Comparison of ENCODE assay signal across 19 cellular contexts in the genomic region with DNA sequence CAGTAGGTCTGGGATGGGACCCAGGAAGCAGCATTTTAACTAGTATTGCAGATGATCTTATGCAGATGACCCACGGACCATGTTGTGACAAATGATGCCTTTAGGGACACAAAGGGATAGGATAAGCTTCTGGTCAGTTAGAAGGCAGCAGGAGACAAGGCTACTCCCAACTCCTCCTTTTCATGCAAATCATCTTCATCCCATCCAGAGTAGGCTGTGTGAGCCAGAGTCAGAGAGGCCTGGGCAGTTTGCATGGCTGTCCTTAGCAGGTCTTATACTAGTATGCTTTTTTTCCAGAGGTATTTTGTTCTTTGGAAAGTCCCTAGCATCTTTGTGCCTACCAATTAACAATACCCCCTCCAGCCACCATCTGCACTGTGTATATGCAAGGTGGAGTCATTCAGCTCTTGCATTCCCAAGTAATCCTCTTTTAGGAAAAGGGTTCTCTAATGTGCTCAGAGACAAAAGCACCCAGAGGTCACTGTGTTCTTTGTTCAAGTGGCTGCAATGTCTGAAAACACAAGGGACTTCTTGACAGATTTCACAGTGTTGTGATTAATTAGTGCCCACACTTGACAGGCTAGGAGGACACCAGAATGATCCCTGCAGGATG.
DNase-seq lines count a peak whose midpoint lies in the region; ATAC-seq, FAIRE-seq and TF ChIP-seq lines count a peak whose summit lies in the region.
"Had no signal": no experiment of that assay in that cellular context is flagged by ENCODE, and none has a peak within 500 bp of the region (broad histone marks: within the 10 kb centered on the region; RNA-seq: fewer than 3 reads in every experiment).

No MANE protein-coding gene starts in this region.

- no peaks in the 10 kb centered on the region for H3K9me3 ChIP-seq in H9 (ENCODE audit: control insufficient read depth, low read depth, low read length)
- no peaks in the 10 kb centered on the region for H3K9me3 ChIP-seq in H1 (ENCODE audit: insufficient read depth in 2 of 2, low read depth in 1 of 2, low read length in 1 of 2)
- H3K9me3 ChIP-seq: A549 had no signal

- POLR2A ChIA-PET in H1 (lab: Charles Lee; ENCODE audit: partially characterized antibody): no interaction called here

- H3K4me1 Mint-ChIP-seq in H9: peaks cover 10 to 14% of the 10 kb centered on the region in 2 experiments
- H3K4me1 Mint-ChIP-seq: B cell, CD14-positive monocyte had no signal

- H3K27ac ChIP-seq in H9 (ENCODE audit: insufficient read length, low read depth, low read length) (no peak overlapping the region), H1 (ENCODE audit: low read depth, low read length) (no peak overlapping the region)
- H3K27ac ChIP-seq: A549, KMS-11 had no signal

- H3K18ac ChIP-seq in H9 (ENCODE audit: insufficient read length, low read depth, low read length): no peak overlapping the region
- no peak overlapping the region for H3K18ac ChIP-seq in H1 (ENCODE audit: extremely low read depth, low read length)

- H3K4ac ChIP-seq in H9 (ENCODE audit: low read depth, low read length) (no peak overlapping the region), H1 (replicated peaks; ENCODE audit: insufficient read length, low read depth, low read length) (no peak overlapping the region)

- no peaks in the 10 kb centered on the region for H3K23me2 ChIP-seq in H9 (ENCODE audit: insufficient read length, low read depth, low read length, poor library complexity, severe bottlenecking)
- no peaks in the 10 kb centered on the region for H3K23me2 ChIP-seq in H1 (ENCODE audit: low read depth, low read length)

- H3K4me3 ChIP-seq in H1 (ENCODE audit: extremely low read depth in 1 of 4, insufficient read depth in 2 of 4, low read depth in 3 of 4, low read length in 4 of 4): no peak overlapping the region
- H3K4me3 ChIP-seq: A549 had no signal

- H3K79me2 ChIP-seq in H9 (ENCODE audit: insufficient read depth, low read length) (no peaks in the 10 kb centered on the region), H1 (ENCODE audit: control insufficient read depth in 1 of 2, insufficient read depth in 2 of 2, low read length in 2 of 2) (no peaks in the 10 kb centered on the region)

- no CpG with 5 or more reads among the region's 1 CpG for WGBS in H9 (ENCODE audit: extremely low coverage, insufficient read length, low lambda C conversion rate)
- WGBS in H1 (ENCODE audit: extremely low coverage in 1 of 2, insufficient coverage in 1 of 2, insufficient read length in 1 of 2, insufficient replicate concordance in 2 of 2, low coverage in 1 of 2, low lambda C conversion rate in 2 of 2, missing lambda C conversion rate in 1 of 2), 2 experiments: 69% methylated on average over 1 of the region's 1 CpG; no CpG with 5 or more reads in 1 of the 2 experiments

- H3K27ac Mint-ChIP-seq in H9: peak overlapping the region in 2 of 3 experiments; percentile 65 to 87; a peak in 2 of 7 replicates
- H3K27ac Mint-ChIP-seq: B cell, CD14-positive monocyte had no signal

- no peak for TF ChIP-seq CTCF in H9 (conservative IDR thresholded peaks at IDR 0.05)
- TF ChIP-seq CTCF in H1 (IDR thresholded peaks at IDR 0.05; ENCODE audit: control extremely low read depth in 1 of 3, insufficient read depth in 1 of 3, low read depth in 1 of 3, low read length in 3 of 3): no peak

- peaks cover 5% of the 10 kb centered on the region; the same call in 1 of the 2 replicates for H3K4me1 ChIP-seq in H9 (ENCODE audit: insufficient read depth, low read length)
- H3K4me1 ChIP-seq in H1 (replicated peaks in 1 of 4; ENCODE audit: control insufficient read depth in 3 of 4, insufficient read depth in 4 of 4, low read length in 3 of 4): peaks cover 0 to 7% (median 0%) of the 10 kb centered on the region in 4 experiments; a peak in 2 of 7 replicates
- H3K4me1 ChIP-seq: A549 had no signal

- H3K79me1 ChIP-seq in H9 (ENCODE audit: insufficient read depth, low read depth, low read length, poor library complexity, severe bottlenecking): no peaks in the 10 kb centered on the region
- H3K79me1 ChIP-seq in H1 (ENCODE audit: low read depth, low read length): no peaks in the 10 kb centered on the region

- TF ChIP-seq EP300 in H1 (IDR thresholded peaks at IDR 0.05; ENCODE audit: borderline replicate concordance in 1 of 2, low read depth in 2 of 2, low read length in 2 of 2): no peak

- H3K4me2 ChIP-seq in H9 (ENCODE audit: insufficient read depth, insufficient read length, low read length) (no peak overlapping the region), H1 (ENCODE audit: insufficient read depth in 1 of 2, low read depth in 2 of 2, low read length in 2 of 2) (no peak overlapping the region)
- H3K4me2 ChIP-seq: A549, KMS-11 had no signal

- H3K23ac ChIP-seq in H9 (ENCODE audit: insufficient read length, low read depth, low read length) (no peak overlapping the region), H1 (ENCODE audit: insufficient read length) (no peak overlapping the region)

- no peak overlapping the region for H2BK5ac ChIP-seq in H9 (ENCODE audit: insufficient read length, low read length)
- H2BK5ac ChIP-seq in H1 (ENCODE audit: low read depth, low read length): no peak overlapping the region

- ATAC-seq in HG03095 (IDR thresholded peaks at IDR 0.05; ENCODE audit: unreplicated experiment): no peak
- ATAC-seq: A549, HCT116, SK-N-SH treated with all-trans-retinoic acid at 6 μM for 48 hours had no signal

- TF ChIP-seq POLR2A in H1 (IDR thresholded peaks at IDR 0.05; ENCODE audit: control extremely low read depth in 1 of 2, low read depth in 2 of 2, low read length in 2 of 2): no peak

- no peak for TF ChIP-seq RAD21 in H1 (IDR thresholded peaks at IDR 0.05 in 1 of 2, conservative IDR thresholded peaks at IDR 0.05 in 1 of 2; ENCODE audit: low read depth in 2 of 2, low read length in 2 of 2)

- H2BK12ac ChIP-seq in H9 (ENCODE audit: insufficient read length, low read depth, low read length): no peak overlapping the region
- no peak overlapping the region for H2BK12ac ChIP-seq in H1 (ENCODE audit: low read depth, low read length)

- FAIRE-seq in H1 (lab: Jason Lieb, UNC): no peak
- FAIRE-seq: A549 had no signal

- no peaks in the 10 kb centered on the region; the same call in 1 of the 2 replicates for H3K27me3 Mint-ChIP-seq in H9 (ENCODE audit: low read depth)
- H3K27me3 Mint-ChIP-seq: B cell had no signal

- H2AFZ ChIP-seq in H9 (ENCODE audit: low read length): no peak overlapping the region
- 0 out of 2 replicates have a peak overlapping the region, but pooled peaks have one; percentile 52 for H2AFZ ChIP-seq in H1 (ENCODE audit: low read length)

- H4K20me1 ChIP-seq in H9 (ENCODE audit: control insufficient read depth, insufficient read depth, insufficient read length) (no peaks in the 10 kb centered on the region), H1 (replicated peaks in 1 of 2; ENCODE audit: control insufficient read depth in 1 of 2, insufficient read depth in 2 of 2, low read length in 2 of 2) (no peaks in the 10 kb centered on the region)

- no peak overlapping the region for H3K4me3 Mint-ChIP-seq in H9
- H3K4me3 Mint-ChIP-seq: B cell, CD14-positive monocyte had no signal

- H3K56ac ChIP-seq in H9 (ENCODE audit: insufficient read length, low read depth, low read length): no peak overlapping the region
- no peak overlapping the region for H3K56ac ChIP-seq in H1 (replicated peaks; ENCODE audit: insufficient read length, low read depth, low read length)

- H3K14ac ChIP-seq in H9 (ENCODE audit: insufficient read depth, low read length): no peak overlapping the region
- H3K14ac ChIP-seq in H1 (ENCODE audit: insufficient read length): no peak overlapping the region

- no peak overlapping the region for H2BK20ac ChIP-seq in H9 (ENCODE audit: low read depth, low read length, poor library complexity, severe bottlenecking)
- no peak overlapping the region for H2BK20ac ChIP-seq in H1 (ENCODE audit: low read length)

- CTCF ChIA-PET in H1 (lab: Charles Lee; ENCODE audit: partially characterized antibody): no interaction called here

- H3K9me3 Mint-ChIP-seq in H9: no peaks in the 10 kb centered on the region

- no peak overlapping the region for H4K91ac ChIP-seq in H9 (ENCODE audit: insufficient read length, low read depth, low read length)
- H4K91ac ChIP-seq in H1 (replicated peaks; ENCODE audit: insufficient read length, low read length): no peak overlapping the region

- no peak overlapping the region for H4K5ac ChIP-seq in H9 (ENCODE audit: insufficient read length, low read depth, low read length)
- H4K5ac ChIP-seq in H1 (ENCODE audit: insufficient read length, low read depth, low read length): no peak overlapping the region

- H4K8ac ChIP-seq in H9 (replicated peaks; ENCODE audit: insufficient read length, low read depth, low read length): no peak overlapping the region
- H4K8ac ChIP-seq in H1 (ENCODE audit: extremely low read depth, insufficient read depth, low read length): no peak overlapping the region

- H2BK120ac ChIP-seq in H9 (ENCODE audit: low read depth, low read length, poor library complexity, severe bottlenecking) (no peak overlapping the region), H1 (replicated peaks; ENCODE audit: low read depth, low read length) (no peak overlapping the region)

- DNase-seq in H9: no peak
- peak; percentile 91 for DNase-seq in NCI-H82 (lab: John Stamatoyannopoulos, UW)
- no peak for DNase-seq in H1 (ENCODE audit: low read depth in 1 of 2, low spot score in 2 of 2)
- DNase-seq in retina: peak; percentile 25
- no peak for DNase-seq in DMS79 (lab: John Stamatoyannopoulos, UW)
- no peak for DNase-seq in hypothalamus (lab: John Stamatoyannopoulos, UW)
- DNase-seq: GF-D8, IMR-90, NCI-H1092 treated with DMSO at 0.1 percent for 48 hours, NCI-H2029 treated with DMSO at 0.1 percent for 48 hours, NCI-H2171 treated with DMSO at 0.1 percent for 48 hours, NCI-H526 treated with DMSO at 0.1 percent for 48 hours had no signal

- H3K9ac ChIP-seq in H9 (ENCODE audit: extremely low read depth, insufficient read length, low read length) (no peak overlapping the region), H1 (replicated peaks in 1 of 4; ENCODE audit: extremely low read depth in 1 of 4, low read depth in 3 of 4, low read length in 3 of 4) (no peak overlapping the region)
- H3K9ac ChIP-seq: KMS-11 had no signal

- H2BK15ac ChIP-seq in H9 (ENCODE audit: low read depth, low read length): no peak overlapping the region
- no peak overlapping the region for H2BK15ac ChIP-seq in H1 (ENCODE audit: low read length)

- H3T11ph ChIP-seq in H9 (ENCODE audit: low read length): no peak overlapping the region

- no peaks in the 10 kb centered on the region for H3K36me3 Mint-ChIP-seq in H9 (ENCODE audit: insufficient read depth in 1 of 3, low read depth in 3 of 3)
- H3K36me3 Mint-ChIP-seq: CD14-positive monocyte had no signal

- no peaks in the 10 kb centered on the region for H3K36me3 ChIP-seq in H1 (ENCODE audit: control insufficient read depth in 2 of 4, insufficient read depth in 4 of 4, low read length in 3 of 4)

- H2AK5ac ChIP-seq in H9 (ENCODE audit: insufficient read length, low read length): no peak overlapping the region
- H2AK5ac ChIP-seq in H1 (ENCODE audit: low read depth, low read length): no peak overlapping the region

- no peaks in the 10 kb centered on the region for H3K27me3 ChIP-seq in H9 (ENCODE audit: insufficient read depth, low read length)
- no peaks in the 10 kb centered on the region for H3K27me3 ChIP-seq in H1 (replicated peaks in 1 of 4; ENCODE audit: control insufficient read depth in 3 of 4, extremely low read depth in 1 of 4, insufficient read depth in 3 of 4, low read length in 3 of 4)

TF ChIP-seq in H1, 55 proteins besides CTCF, POLR2A, EP300 and RAD21 (continues in another document):
- TF ChIP-seq HDAC6 (IDR thresholded peaks at IDR 0.05; ENCODE audit: low read depth, low read length): no peak

Comparison
In these comparisons a context has a peak if more than half of its experiments do, and no peak if none do; other contexts are left out.
1. DNase-seq: peak in NCI-H82 (single experiment) and retina (single experiment); none in H9 (single experiment), H1 (0 of 2), DMS79 (single experiment) and hypothalamus (0 of 51).